ENCODE assay signal across 8 cellular contexts in the genomic region with DNA sequence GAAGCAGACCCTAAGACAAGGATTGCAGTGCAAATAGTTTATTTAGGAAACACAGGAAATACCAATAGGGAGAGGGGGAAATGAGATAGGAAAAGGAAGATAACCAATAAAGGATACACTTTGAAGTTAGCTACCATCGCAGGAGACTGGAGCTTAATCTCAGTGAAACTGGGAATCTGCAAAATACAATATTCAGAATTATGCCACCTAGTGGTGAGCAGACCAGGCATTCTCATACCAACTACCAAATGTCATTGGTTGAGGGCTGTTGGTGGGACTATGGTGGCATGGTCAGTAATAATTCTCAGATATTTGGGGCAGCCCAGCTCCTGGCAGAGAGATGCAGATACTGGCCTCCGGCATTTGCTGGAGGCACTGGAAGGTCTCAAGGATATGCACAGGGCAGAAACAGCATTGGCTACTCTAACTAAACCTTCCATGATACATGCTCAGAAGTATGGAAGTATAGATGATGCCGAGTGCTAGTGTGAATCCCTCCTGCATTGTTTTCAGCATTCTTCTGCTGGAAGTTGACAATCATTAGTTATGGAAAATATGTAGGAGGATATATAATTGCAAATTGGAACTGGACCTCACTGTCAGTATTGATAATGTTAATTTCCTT. TPM values are rescaled to one million over a fixed set of nuclear protein-coding genes. Genes with fewer than 3 reads are reported as not detected.
DNase-seq lines count a peak whose midpoint lies in the region; ATAC-seq, FAIRE-seq and TF ChIP-seq lines count a peak whose summit lies in the region.

No MANE protein-coding gene starts in this region.

- TF ChIP-seq CTCF in natural killer cell (IDR thresholded peaks at IDR 0.05), result peak; percentile 78
- TF ChIP-seq CTCF in K562 (IDR thresholded peaks at IDR 0.05 in 2 of 3, conservative IDR thresholded peaks at IDR 0.05 in 1 of 3; ENCODE audit: insufficient read depth in 2 of 3, low read depth in 1 of 3, low read length in 3 of 3), result peak; percentile 53 to 74 (median 62)
- TF ChIP-seq CTCF in liver (IDR thresholded peaks at IDR 0.05; ENCODE audit: low read depth, low read length, missing input control), result peak; percentile 75

- no peak for DNase-seq in natural killer cell
- DNase-seq in natural killer cell treated with Interleukin-12 subunit alpha and Interleukin-12 subunit beta and Interleukin-15 and Interleukin-18, amount 100 ng/mL, for 72 hours (ENCODE audit: low spot score), result no peak
- peak; percentile 10 for DNase-seq in MV-4-11 (lab: John Stamatoyannopoulos, UW)
- peak; percentile 44 to 84 (median 73) for DNase-seq in K562 (ENCODE audit: extremely low read depth in 1 of 4, low spot score in 3 of 4)
- DNase-seq in effector CD8-positive, alpha-beta T cell (lab: John Stamatoyannopoulos, UW), result no peak
- no peak for DNase-seq in activated effector memory CD4-positive, alpha-beta T cell treated with anti-CD3 and anti-CD28 coated beads, Interleukin-2, amount 50 U/mL, for 16 hours
- DNase-seq in effector CD4-positive, alpha-beta T cell, result no peak

- POLR2A ChIA-PET in K562 (lab: Yijun Ruan, JAX), result interaction anchor here (1.0 kb wide), 1 partner anchor 11 kb away, joined by 3 read pairs; no protein-coding TSS in a partner anchor

- no peak overlapping the region for H2AFZ ChIP-seq in K562 (ENCODE audit: low read depth, low read length)

- H3K9ac ChIP-seq in K562 (ENCODE audit: insufficient read depth in 1 of 2, low read depth in 2 of 2, low read length in 2 of 2), result no peak overlapping the region
- H3K9ac ChIP-seq in liver (ENCODE audit: low read depth in 1 of 2, low read length in 2 of 2), result no peak overlapping the region

- no peaks in the 10 kb centered on the region for H3K27me3 Mint-ChIP-seq in natural killer cell (ENCODE audit: low read depth in 2 of 2)
- no peaks in the 10 kb centered on the region for H3K27me3 Mint-ChIP-seq in natural killer cell treated with Interleukin-12 subunit alpha and Interleukin-12 subunit beta and Interleukin-15 and Interleukin-18, amount 100 ng/mL, for 72 hours

- H3K36me3 Mint-ChIP-seq in natural killer cell, result no peaks in the 10 kb centered on the region
- H3K36me3 Mint-ChIP-seq in natural killer cell treated with Interleukin-12 subunit alpha and Interleukin-12 subunit beta and Interleukin-15 and Interleukin-18, amount 100 ng/mL, for 72 hours, result no peaks in the 10 kb centered on the region

- no peaks in the 10 kb centered on the region for H3K9me3 ChIP-seq in K562 (replicated peaks; ENCODE audit: control insufficient read depth, insufficient read depth, low read depth, low read length)
- no peaks in the 10 kb centered on the region for H3K9me3 ChIP-seq in liver (ENCODE audit: control insufficient read depth in 4 of 4, low read length in 3 of 4)

- TF ChIP-seq RAD21 in K562 (CRISPR knock-in tag; conservative IDR thresholded peaks at IDR 0.05 in 1 of 2, IDR thresholded peaks at IDR 0.05 in 1 of 2) (peak in 1 of 2 experiments; percentile 59; a peak in 2 of 4 replicates), liver (IDR thresholded peaks at IDR 0.05) (peak; percentile 76 to 85)

- no peak overlapping the region for H3K4me3 Mint-ChIP-seq in natural killer cell
- H3K4me3 Mint-ChIP-seq in natural killer cell treated with Interleukin-12 subunit alpha and Interleukin-12 subunit beta and Interleukin-15 and Interleukin-18, amount 100 ng/mL, for 72 hours, result no peak overlapping the region

- CTCF ChIA-PET in K562 (lab: Yijun Ruan, JAX; ENCODE audit: low intra/inter-chr PET ratio), result no interaction called here

- no peak overlapping the region for H3K27ac ChIP-seq in K562 (ENCODE audit: extremely low read depth, low read depth, low read length)
- H3K27ac ChIP-seq in liver (ENCODE audit: low read depth in 1 of 2, low read length in 2 of 2), result no peak overlapping the region

- H3K27me3 ChIP-seq in K562 (ENCODE audit: control insufficient read depth in 2 of 2, insufficient read depth in 2 of 2, low read length in 2 of 2), result no peaks in the 10 kb centered on the region
- no peaks in the 10 kb centered on the region for H3K27me3 ChIP-seq in liver (ENCODE audit: control insufficient read depth in 4 of 4, insufficient read depth in 4 of 4, low read length in 3 of 4)

- TF ChIP-seq EP300 in K562 (IDR thresholded peaks at IDR 0.05; ENCODE audit: low read length), result no peak

- ATAC-seq in natural killer cell, result peak; percentile 62 to 69 (median 66)
- ATAC-seq in natural killer cell treated with Interleukin-12 subunit alpha and Interleukin-12 subunit beta and Interleukin-15 and Interleukin-18, amount 100 ng/mL, for 72 hours, result no peak
- ATAC-seq in K562, result peak; percentile 81

- TF ChIP-seq POLR2A in K562 (conservative IDR thresholded peaks at IDR 0.05), result no peak

- no TSS peak for BruUV-seq in K562 (replicated peaks; lab: Mats Ljungman, UMichigan)

- no peaks in the 10 kb centered on the region for H3K9me1 ChIP-seq in K562 (ENCODE audit: control insufficient read depth, insufficient read depth, low read length)

- no peak overlapping the region for H3K4me3 ChIP-seq in K562
- H3K4me3 ChIP-seq in liver (ENCODE audit: low read depth in 1 of 3, low read length in 3 of 3), result no peak overlapping the region

- H3K9me3 Mint-ChIP-seq in natural killer cell, result no peaks in the 10 kb centered on the region
- no peaks in the 10 kb centered on the region for H3K9me3 Mint-ChIP-seq in natural killer cell treated with Interleukin-12 subunit alpha and Interleukin-12 subunit beta and Interleukin-15 and Interleukin-18, amount 100 ng/mL, for 72 hours

- H3K4me1 ChIP-seq in K562 (replicated peaks in 1 of 2; ENCODE audit: control insufficient read depth in 2 of 2, insufficient read depth in 2 of 2, low read length in 2 of 2) (no peaks in the 10 kb centered on the region; a peak in 1 of 5 replicates), liver (ENCODE audit: control insufficient read depth in 4 of 4, insufficient read depth in 4 of 4, low read length in 3 of 4) (peaks cover 0 to 3% (median 0%) of the 10 kb centered on the region in 4 donors)

- H3K27ac Mint-ChIP-seq in natural killer cell, result no peak overlapping the region
- H3K27ac Mint-ChIP-seq in natural killer cell treated with Interleukin-12 subunit alpha and Interleukin-12 subunit beta and Interleukin-15 and Interleukin-18, amount 100 ng/mL, for 72 hours, result no peak overlapping the region

- peak; percentile 71 for FAIRE-seq in K562 (lab: Jason Lieb, UNC)

- H3K36me3 ChIP-seq in K562 (ENCODE audit: control insufficient read depth, insufficient read depth, low read length) (no peaks in the 10 kb centered on the region), liver (ENCODE audit: control insufficient read depth in 4 of 4, insufficient read depth in 3 of 4, low read depth in 1 of 4, low read length in 3 of 4) (no peaks in the 10 kb centered on the region)

- no peaks in the 10 kb centered on the region for H4K20me1 ChIP-seq in K562 (replicated peaks; ENCODE audit: control insufficient read depth, insufficient read depth, low read length)

- no peak overlapping the region for H3K4me2 ChIP-seq in K562 (ENCODE audit: insufficient read depth, low read length)

- in situ Hi-C loops in K562 (cut with MboI), result no loop called here

- H3K79me2 ChIP-seq in K562 (ENCODE audit: control insufficient read depth, insufficient read depth, low read length), result no peaks in the 10 kb centered on the region

- H3K4me1 Mint-ChIP-seq in natural killer cell, result peaks cover 0 to 7% of the 10 kb centered on the region in 2 donors
- H3K4me1 Mint-ChIP-seq in natural killer cell treated with Interleukin-12 subunit alpha and Interleukin-12 subunit beta and Interleukin-15 and Interleukin-18, amount 100 ng/mL, for 72 hours (ENCODE audit: low read depth in 2 of 2), result peaks cover 5 to 6% of the 10 kb centered on the region in 2 donors

- 65% methylated on average over 3 of the region's 3 CpGs for WGBS in K562 (ENCODE audit: insufficient coverage, low coverage, missing lambda C conversion rate)
- 58% methylated on average over 3 of the region's 3 CpGs for WGBS in liver

- intact Hi-C loops in natural killer cell (cut with micrococcal nuclease) (loop anchor here (1.0 kb wide), 1 partner anchor 294 kb away; no protein-coding TSS in a partner anchor), K562 (cut with micrococcal nuclease) (no loop called here)

RNA-seq across cellular contexts. Expression of a gene that starts 11.8 kb away (rescaled TPM):
- total RNA-seq in natural killer cell (1 to 10 TPM; 2.2 to 2.4 (median 2.3) TPM), K562 (2014; rRNA removed) (6.0 and 6.4 TPM in 2 replicates), K562 (2014; rRNA removed; fragmentation: Illumina TruSeq; extraction: Trizol) (10.3 and 12.8 TPM in 2 replicates), K562 (2015; rRNA removed; fragmentation: Illumina TruSeq; extraction: Trizol) (5.5 and 5.6 TPM in 2 replicates), K562 (2021) (8.2 and 9.5 TPM in 2 replicates), liver (under 1 TPM; 0.79 to 0.92 TPM)
- total RNA-seq in natural killer cell treated with Interleukin-12 subunit alpha and Interleukin-12 subunit beta and Interleukin-15 and Interleukin-18, amount 100 ng/mL, for 72 hours, result 1 to 10 TPM; 4.0 to 6.2 TPM
- 10.7 and 26.6 TPM in 2 replicates for total RNA-seq in K562 (2011; cell fraction: chromatin; rRNA removed; ENCODE audit: low replicate concordance)
- 7.2 and 9.2 TPM in 2 replicates for total RNA-seq in K562 (2011; cell fraction: nucleolus; rRNA removed)
- 11.4 and 12.9 TPM in 2 replicates for total RNA-seq in K562 (2011; cell fraction: nucleoplasm; rRNA removed)
- polyA plus RNA-seq in K562 (2011; rRNA removed) (7.5 and 8.4 TPM in 2 replicates), K562 (2014; fragmentation: Illumina TruSeq; extraction: Trizol) (9.4 and 10.2 TPM in 2 replicates), K562 (2014; fragmentation: Nextera tagmentation; extraction: Ambion mirVana) (1 to 10 TPM; 1.6 to 2.8 TPM), K562 (2014; rRNA removed) (7.9 and 8.9 TPM in 2 replicates), liver (under 1 TPM; 0.19 to 0.45 TPM)
- polyA plus RNA-seq in K562 (2011; cell fraction: cytosol; rRNA removed), result 1.6 and 2.9 TPM in 2 replicates
- polyA plus RNA-seq in K562 (2011; cell fraction: nucleus; rRNA removed), result 5.7 and 5.9 TPM in 2 replicates
- 4.5 and 5.3 TPM in 2 replicates for polyA plus RNA-seq in K562 (2012)
- 10.6 and 14.2 TPM in 2 replicates for polyA minus RNA-seq in K562 (2011; rRNA and poly(A)+ RNA removed)
- 2.9 and 4.1 TPM in 2 replicates for polyA minus RNA-seq in K562 (2011; cell fraction: cytosol; rRNA and poly(A)+ RNA removed)
- 5.3 and 9.3 TPM in 2 replicates for polyA minus RNA-seq in K562 (2011; cell fraction: nucleus; rRNA and poly(A)+ RNA removed)

RNA-seq across cellular contexts. Expression of a gene that starts 38.6 kb away (rescaled TPM):
- total RNA-seq in natural killer cell (1 to 10 TPM; 4.6 to 5.4 (median 4.6) TPM), K562 (2014; rRNA removed) (4.7 and 5.0 TPM in 2 replicates), K562 (2014; rRNA removed; fragmentation: Illumina TruSeq; extraction: Trizol) (7.0 and 8.6 TPM in 2 replicates), K562 (2015; rRNA removed; fragmentation: Illumina TruSeq; extraction: Trizol) (7.9 and 8.4 TPM in 2 replicates), K562 (2021) (4.7 and 4.8 TPM in 2 replicates), liver (1 to 10 TPM; 1.3 to 1.9 TPM)
- 1 to 10 TPM; 4.3 to 4.5 TPM for total RNA-seq in natural killer cell treated with Interleukin-12 subunit alpha and Interleukin-12 subunit beta and Interleukin-15 and Interleukin-18, amount 100 ng/mL, for 72 hours
- total RNA-seq in K562 (2011; cell fraction: chromatin; rRNA removed; ENCODE audit: low replicate concordance), result 4.0 and 10.6 TPM in 2 replicates
- 2.4 and 3.2 TPM in 2 replicates for total RNA-seq in K562 (2011; cell fraction: nucleolus; rRNA removed)
- 5.1 and 11.6 TPM in 2 replicates for total RNA-seq in K562 (2011; cell fraction: nucleoplasm; rRNA removed)
- polyA plus RNA-seq in K562 (2011; rRNA removed) (4.8 and 5.7 TPM in 2 replicates), K562 (2014; fragmentation: Illumina TruSeq; extraction: Trizol) (6.7 and 7.0 TPM in 2 replicates), K562 (2014; fragmentation: Nextera tagmentation; extraction: Ambion mirVana) (1 to 10 TPM; 2.0 to 2.1 TPM), K562 (2014; rRNA removed) (6.7 and 7.3 TPM in 2 replicates), liver (1 to 10 TPM in 1 of 2 donors, under 1 TPM in 1; 0.96 to 1.2 TPM)
- polyA plus RNA-seq in K562 (2011; cell fraction: cytosol; rRNA removed), result 1.6 and 2.3 TPM in 2 replicates
- 2.5 and 3.4 TPM in 2 replicates for polyA plus RNA-seq in K562 (2011; cell fraction: nucleus; rRNA removed)
- 4.1 and 4.2 TPM in 2 replicates for polyA plus RNA-seq in K562 (2012)
- 5.5 and 8.7 TPM in 2 replicates for polyA minus RNA-seq in K562 (2011; rRNA and poly(A)+ RNA removed)
- polyA minus RNA-seq in K562 (2011; cell fraction: cytosol; rRNA and poly(A)+ RNA removed), result 1.9 and 2.3 TPM in 2 replicates
- 1.5 and 3.6 TPM in 2 replicates for polyA minus RNA-seq in K562 (2011; cell fraction: nucleus; rRNA and poly(A)+ RNA removed)

Comparison
In these comparisons a context has a peak if more than half of its experiments do, and no peak if none do; other contexts are left out.
1. ATAC-seq: peak in natural killer cell (3 of 3) and K562 (single experiment); none in natural killer cell treated with Interleukin-12 subunit alpha and Interleukin-12 subunit beta and Interleukin-15 and Interleukin-18, amount 100 ng/mL, for 72 hours (0 of 2).
2. DNase-seq: peak in MV-4-11 (single experiment) and K562 (4 of 4); none in natural killer cell (single experiment), natural killer cell treated with Interleukin-12 subunit alpha and Interleukin-12 subunit beta and Interleukin-15 and Interleukin-18, amount 100 ng/mL, for 72 hours (single experiment), effector CD8-positive, alpha-beta T cell (single experiment), activated effector memory CD4-positive, alpha-beta T cell treated with anti-CD3 and anti-CD28 coated beads, Interleukin-2, amount 50 U/mL, for 16 hours (single experiment) and effector CD4-positive, alpha-beta T cell (single experiment).
3. Peak in every context shown above with its lines, with median percentiles within 50 percentile points of each other: CTCF ChIP-seq.